31 cellular contexts compared by ENCODE assay signal in genomic region chr11:60125962-60126585, GRCh38. TPM values are rescaled to one million over a fixed set of nuclear protein-coding genes. Genes with fewer than 3 reads are reported as not detected.
A peak's percentile ranks its signal among the peaks of the same experiment; 100 is the strongest.
DNase-seq lines count a peak whose midpoint lies in the region; ATAC-seq, FAIRE-seq and TF ChIP-seq lines count a peak whose summit lies in the region.
"Had no signal": no experiment of that assay in that cellular context is flagged by ENCODE, and none has a peak within 500 bp of the region (broad histone marks: within the 10 kb centered on the region; RNA-seq: fewer than 3 reads in every experiment).

No MANE protein-coding gene starts in this region.

- no TSS peak for BruUV-seq in OCI-LY7 (replicated peaks; lab: Mats Ljungman, UMichigan)

- H3K4me2 ChIP-seq in OCI-LY7 (ENCODE audit: low read length), result no peak overlapping the region

- POLR2A ChIA-PET in OCI-LY7 (lab: Charles Lee), result interaction anchor here (0.7 kb wide), 1 partner anchor 9 kb away, joined by 4 read pairs; no protein-coding TSS in a partner anchor

- H3K36me3 ChIP-seq in OCI-LY7 (ENCODE audit: insufficient read depth, low read length), result no peaks in the 10 kb centered on the region
- H3K36me3 ChIP-seq: adrenal gland, heart right ventricle had no signal

- H3K9me3 ChIP-seq in OCI-LY7 (ENCODE audit: low read length), result no peaks in the 10 kb centered on the region
- H3K9me3 ChIP-seq: adrenal gland, heart right ventricle had no signal

- no peak for TF ChIP-seq CTCF in OCI-LY7 (conservative IDR thresholded peaks at IDR 0.05; ENCODE audit: low read length)

- no peaks in the 10 kb centered on the region for H3K79me2 ChIP-seq in OCI-LY7 (ENCODE audit: insufficient read depth, low read depth, low read length)

- H3K9me2 ChIP-seq in OCI-LY7 (ENCODE audit: insufficient read depth, low read length), result no peaks in the 10 kb centered on the region

- H3K27ac ChIP-seq in OCI-LY7 (ENCODE audit: low read depth, low read length, poor library complexity, severe bottlenecking), result peak overlapping the region; percentile 72
- H3K27ac ChIP-seq: adrenal gland, heart right ventricle had no signal

- H2AFZ ChIP-seq in OCI-LY7 (ENCODE audit: low read length), result peak overlapping the region; percentile 38; the same call in 1 of the 2 replicates

- intact Hi-C loops in OCI-LY7 (cut with micrococcal nuclease; ENCODE audit: unreplicated experiment), result no loop called here
- intact Hi-C loops in left colon (cut with DNase I, micrococcal nuclease), result no loop called here

- peaks cover 28% of the 10 kb centered on the region for H3K4me1 ChIP-seq in OCI-LY7 (ENCODE audit: insufficient read depth, low read length, poor library complexity, severe bottlenecking)
- H3K4me1 ChIP-seq: adrenal gland, heart right ventricle had no signal

- H3K4me3 ChIP-seq in OCI-LY7 (ENCODE audit: low read depth, low read length, poor library complexity, severe bottlenecking), result no peak overlapping the region
- H3K4me3 ChIP-seq: adrenal gland, heart right ventricle, K562 had no signal

- CTCF ChIA-PET in OCI-LY7 (lab: Charles Lee; ENCODE audit: unreplicated experiment), result no interaction called here

- DNase-seq in Daoy (ENCODE audit: low read depth), result peak; percentile 16
- no peak for DNase-seq in OCI-LY7 (ENCODE audit: low spot score)
- DNase-seq in left colon, result no peak
- DNase-seq in T-helper 9 cell, result no peak
- DNase-seq in HK-2 (ENCODE audit: unreplicated experiment), result no peak
- DNase-seq in HPDE6-E6E7 (ENCODE audit: extremely low spot score), result no peak
- DNase-seq: activated B cell treated with CpG ODN at 0.5 μM for 24 hours; activated CD8-positive, alpha-beta memory T cell treated with anti-CD3 and anti-CD28 coated beads, Interleukin-2, amount 10 ng/mL, durations not matched to agents 7 days and 5 days; activated naive CD4-positive, alpha-beta T cell treated with anti-CD3 and anti-CD28 coated beads for 36 hours; activated T-cell treated with anti-CD3 and anti-CD28 coated beads, Interleukin-2, amount 50 U/mL, for 72 hours; adrenal gland; C1 segment of cervical spinal cord; heart right ventricle; mesenchymal stem cell; MM.1S; NCI-H1417; NCI-H2081; NCI-H226; NCI-H748 treated with DMSO at 0.1 percent for 48 hours; stimulated activated CD4-positive, alpha-beta T cell treated with anti-CD3 and anti-CD28 coated beads, Interleukin-4, amount 100 ng/mL, for 4 hours had no signal

- peak; percentile 33 for FAIRE-seq in colon (lab: Jason Lieb, UNC)
- FAIRE-seq: K562 had no signal

- ATAC-seq in left colon, result peak; percentile 65
- no peak for ATAC-seq in HG03342 (IDR thresholded peaks at IDR 0.05; ENCODE audit: unreplicated experiment)
- ATAC-seq: activated CD8-positive, alpha-beta memory T cell treated with anti-CD3 and anti-CD28 coated beads, Interleukin-2, amount 10 ng/mL, durations not matched to agents 7 days and 5 days; activated T-cell treated with anti-CD3 and anti-CD28 coated beads, Interleukin-2, amount 50 U/mL, for 72 hours; heart right ventricle; K562; Right ventricle myocardium inferior; sciatic nerve; stimulated activated memory B cell treated with anti-CD40 and anti-IgM and Interleukin-4, amounts not matched to agents 10 μg/mL and 1 μg/mL and 100 μg/mL, for 72 hours had no signal

- H4K20me1 ChIP-seq in OCI-LY7 (ENCODE audit: insufficient read depth, low read length), result no peaks in the 10 kb centered on the region

RNA-seq across cellular contexts. Expression of gene MS4A2, which starts 37.6 kb away (rescaled TPM):
- total RNA-seq in Daoy (2014; rRNA removed; shearing (Covaris generic)), result not detected in 2 replicates
- total RNA-seq in OCI-LY7 (2014; rRNA removed; shearing (Covaris generic)), result not detected in 2 replicates
- total RNA-seq in OCI-LY7 (2022), result not detected in 2 replicates
- 1 to 10 TPM in 1 of 2 donors, under 1 TPM in 1; 0.55 to 2.9 TPM for total RNA-seq in left colon
- total RNA-seq: activated B cell treated with CpG ODN at 0.5 μM for 24 hours; activated CD8-positive, alpha-beta memory T cell treated with anti-CD3 and anti-CD28 coated beads, Interleukin-2, amount 10 ng/mL, durations not matched to agents 7 days and 5 days; activated naive CD4-positive, alpha-beta T cell treated with anti-CD3 and anti-CD28 coated beads for 36 hours; activated T-cell treated with anti-CD3 and anti-CD28 coated beads, Interleukin-2, amount 50 U/mL, for 72 hours; chondrocyte; epithelial cell of proximal tubule; G401; H4; myocyte had no signal

RNA-seq across cellular contexts. Expression of gene MS4A6A, which starts 56.8 kb away (rescaled TPM):
- not detected in 2 replicates for total RNA-seq in Daoy (2014; rRNA removed; shearing (Covaris generic))
- total RNA-seq in OCI-LY7 (2014; rRNA removed; shearing (Covaris generic)), result not detected in 2 replicates
- total RNA-seq in OCI-LY7 (2022), result not detected in 2 replicates
- total RNA-seq in left colon, result 10 to 100 TPM; 20.2 to 57.3 TPM
- total RNA-seq: activated B cell treated with CpG ODN at 0.5 μM for 24 hours; activated CD8-positive, alpha-beta memory T cell treated with anti-CD3 and anti-CD28 coated beads, Interleukin-2, amount 10 ng/mL, durations not matched to agents 7 days and 5 days; activated naive CD4-positive, alpha-beta T cell treated with anti-CD3 and anti-CD28 coated beads for 36 hours; activated T-cell treated with anti-CD3 and anti-CD28 coated beads, Interleukin-2, amount 50 U/mL, for 72 hours; chondrocyte; epithelial cell of proximal tubule; G401; H4; myocyte had no signal

Comparison
In these comparisons a context has a peak if more than half of its experiments do, and no peak if none do; other contexts are left out.
1. RNA of gene MS4A6A, which starts 56.8 kb away (total RNA-seq): 20.2 to 57.3 TPM in left colon; not detected in Daoy and not detected in OCI-LY7; every median in the first group is over 10 times any median in the second.